17 cellular contexts compared by ENCODE assay signal in genomic region chr1:23805025-23805424, GRCh38.
"Had no signal": no experiment of that assay in that cellular context is flagged by ENCODE, and none has a peak within 500 bp of the region (broad histone marks: within the 10 kb centered on the region; RNA-seq: fewer than 3 reads in every experiment).

No MANE protein-coding gene starts in this region.

- ATAC-seq: effector memory CD8-positive, alpha-beta T cell; naive thymus-derived CD8-positive, alpha-beta T cell; SK-N-SH treated with all-trans-retinoic acid at 6 μM for 48 hours; T-cell had no signal

- H3K36me3 Mint-ChIP-seq: activated naive CD4-positive, alpha-beta T cell treated with anti-CD3 and anti-CD28 coated beads, Interleukin-2, amount 50 U/mL, for 24 hours had no signal

- H3K4me3 ChIP-seq: cardiac muscle cell, ovary, stomach, testis had no signal

- H3K27me3 Mint-ChIP-seq: activated naive CD4-positive, alpha-beta T cell treated with anti-CD3 and anti-CD28 coated beads, Interleukin-2, amount 50 U/mL, for 24 hours; effector memory CD8-positive, alpha-beta T cell; T-cell; type B pancreatic cell had no signal

- H3K27me3 ChIP-seq: cardiac muscle cell, ovary, stomach, testis had no signal

- DNase-seq: activated CD4-positive, alpha-beta T cell treated with anti-CD3 and anti-CD28 coated beads, Interleukin-2, amount 50 U/mL, for 1 hour; amygdala; effector memory CD8-positive, alpha-beta T cell; foreskin fibroblast; mesendoderm; naive thymus-derived CD8-positive, alpha-beta T cell; ovary; SIG-M5; stomach; T-cell; T1000; testis had no signal

- H3K36me3 ChIP-seq: ovary had no signal

- H3K27ac Mint-ChIP-seq: activated naive CD4-positive, alpha-beta T cell treated with anti-CD3 and anti-CD28 coated beads, Interleukin-2, amount 50 U/mL, for 24 hours; type B pancreatic cell had no signal

- H3K9me3 ChIP-seq: ovary, stomach, testis had no signal

- H3K4me3 Mint-ChIP-seq: activated naive CD4-positive, alpha-beta T cell treated with anti-CD3 and anti-CD28 coated beads, Interleukin-2, amount 50 U/mL, for 24 hours; effector memory CD8-positive, alpha-beta T cell; T-cell had no signal

- H3K9me3 Mint-ChIP-seq: activated naive CD4-positive, alpha-beta T cell treated with anti-CD3 and anti-CD28 coated beads, Interleukin-2, amount 50 U/mL, for 24 hours; effector memory CD8-positive, alpha-beta T cell; naive thymus-derived CD8-positive, alpha-beta T cell; T-cell; type B pancreatic cell had no signal

- H3K27ac ChIP-seq: cardiac muscle cell, epithelial cell of prostate, ovary, stomach, testis had no signal
